In genomic region chr6:87714093-87714809, GRCh38 we compare ENCODE assay signal across 11 cellular contexts. TPM values are rescaled to one million over a fixed set of nuclear protein-coding genes. Genes with fewer than 3 reads are reported as not detected.
DNase-seq lines count a peak whose midpoint lies in the region; ATAC-seq, FAIRE-seq and TF ChIP-seq lines count a peak whose summit lies in the region.
"Had no signal": no experiment of that assay in that cellular context is flagged by ENCODE, and none has a peak within 500 bp of the region (broad histone marks: within the 10 kb centered on the region; RNA-seq: fewer than 3 reads in every experiment).

No MANE protein-coding gene starts in this region.

- H3K27ac ChIP-seq in DND-41 (ENCODE audit: low read length) (no peak overlapping the region), PC-3 (ENCODE audit: low read length) (peak overlapping the region; percentile 75), ascending aorta (no peak overlapping the region)
- H3K27ac ChIP-seq: thoracic aorta had no signal

- H3K27ac Mint-ChIP-seq in mesothelial cell of epicardium = no peak overlapping the region
- H3K27ac Mint-ChIP-seq: activated naive CD8-positive, alpha-beta T cell; naive B cell had no signal

- no peak for FAIRE-seq in urothelium cell line (lab: Jason Lieb, UNC)

- BruUV-seq in PC-3 (replicated peaks; lab: Mats Ljungman, UMichigan) = no TSS peak

- H3K36me3 ChIP-seq in DND-41 (ENCODE audit: insufficient read depth, low read length) = no peaks in the 10 kb centered on the region
- H3K36me3 ChIP-seq in PC-3 (ENCODE audit: low read depth, low read length) = no peaks in the 10 kb centered on the region
- H3K36me3 ChIP-seq in ascending aorta = no peaks in the 10 kb centered on the region
- no peaks in the 10 kb centered on the region for H3K36me3 ChIP-seq in H7 (replicated peaks; ENCODE audit: control insufficient read depth, insufficient read depth, low read length)
- H3K36me3 ChIP-seq: thoracic aorta had no signal

- CTCF ChIA-PET in PC-3 (lab: Charles Lee) = no interaction called here

- H3K27me3 ChIP-seq in DND-41 (ENCODE audit: insufficient read depth, low read length, poor library complexity) (no peaks in the 10 kb centered on the region), PC-3 (ENCODE audit: low read length) (no peaks in the 10 kb centered on the region), ascending aorta (no peaks in the 10 kb centered on the region), H7 (ENCODE audit: control insufficient read depth, insufficient read depth, low read length) (no peaks in the 10 kb centered on the region)

- POLR2A ChIA-PET in PC-3 (lab: Charles Lee; ENCODE audit: unreplicated experiment) = no interaction called here

- H3K9me3 Mint-ChIP-seq in mesothelial cell of epicardium = no peaks in the 10 kb centered on the region
- H3K9me3 Mint-ChIP-seq: naive B cell had no signal

- DNase-seq in DND-41 (no peak), PC-3 (peak; percentile 67), fibroblast of peridontal ligament (ENCODE audit: extremely low read depth) (peak; percentile 82), ascending aorta (ENCODE audit: low spot score in 2 of 2) (no peak), urothelium cell line (ENCODE audit: low spot score) (no peak), H7 (no peak), mesothelial cell of epicardium (ENCODE audit: low spot score in 2 of 2, unreplicated experiment in 2 of 2) (no peak)
- DNase-seq: naive B cell had no signal

- ATAC-seq in DND-41 (ENCODE audit: insufficient read depth, low read depth) (peak; percentile 66), GM21576 (IDR thresholded peaks at IDR 0.05; ENCODE audit: unreplicated experiment) (peak; percentile 51), PC-3 (peak; percentile 64)

- no peaks in the 10 kb centered on the region for H3F3A ChIP-seq in PC-3 (ENCODE audit: low read length, unreplicated experiment)

- no peak overlapping the region for H3K4me3 Mint-ChIP-seq in mesothelial cell of epicardium
- H3K4me3 Mint-ChIP-seq: activated naive CD8-positive, alpha-beta T cell; naive B cell had no signal

- TF ChIP-seq CTCF in DND-41 (IDR thresholded peaks at IDR 0.05; ENCODE audit: borderline replicate concordance, extremely low read depth, low read length, poor library complexity, severe bottlenecking) (no peak), PC-3 (conservative IDR thresholded peaks at IDR 0.05; ENCODE audit: low read depth, low read length) (no peak), ascending aorta (IDR thresholded peaks at IDR 0.05) (no peak), mesothelial cell of epicardium (IDR thresholded peaks at IDR 0.05; ENCODE audit: unreplicated experiment) (no peak)

- intact Hi-C loops in PC-3 (cut with micrococcal nuclease) (no loop called here), ascending aorta (cut with DNase I) (no loop called here)

- no peaks in the 10 kb centered on the region for H3K4me1 ChIP-seq in DND-41 (ENCODE audit: insufficient read depth, low read length)
- H3K4me1 ChIP-seq in PC-3 (ENCODE audit: insufficient read depth, low read length) = peaks cover 17% of the 10 kb centered on the region
- peaks cover 0 to 2% of the 10 kb centered on the region in 2 donors for H3K4me1 ChIP-seq in ascending aorta

- no peaks in the 10 kb centered on the region for H3K36me3 Mint-ChIP-seq in mesothelial cell of epicardium
- H3K36me3 Mint-ChIP-seq: activated naive CD8-positive, alpha-beta T cell; naive B cell had no signal

- H4K20me1 ChIP-seq in DND-41 (ENCODE audit: insufficient read depth, low read length) = no peaks in the 10 kb centered on the region
- H4K20me1 ChIP-seq in PC-3 (ENCODE audit: low read length) = no peaks in the 10 kb centered on the region

- no peak overlapping the region for H3K4me3 ChIP-seq in DND-41 (ENCODE audit: low read depth in 1 of 2, low read length in 2 of 2)
- no peak overlapping the region for H3K4me3 ChIP-seq in PC-3 (ENCODE audit: low read length)
- H3K4me3 ChIP-seq in ascending aorta = no peak overlapping the region
- H3K4me3 ChIP-seq in H7 (ENCODE audit: insufficient read depth, low read depth, low read length) = no peak overlapping the region
- H3K4me3 ChIP-seq: thoracic aorta had no signal

- H3K4me2 ChIP-seq in DND-41 (ENCODE audit: insufficient read depth, low read length) (no peak overlapping the region), PC-3 (ENCODE audit: low read length) (no peak overlapping the region)

- H3K79me2 ChIP-seq in DND-41 (ENCODE audit: insufficient read depth, low read length) (no peaks in the 10 kb centered on the region), PC-3 (ENCODE audit: low read length) (no peaks in the 10 kb centered on the region)

- H3K9ac ChIP-seq in DND-41 (ENCODE audit: low read depth, low read length) (no peak overlapping the region), PC-3 (ENCODE audit: low read length) (peak overlapping the region; percentile 12; the same call in 1 of the 2 replicates)

- H2AFZ ChIP-seq in DND-41 (ENCODE audit: low read depth, low read length) = no peak overlapping the region; the same call in 1 of the 2 replicates
- H2AFZ ChIP-seq in PC-3 (ENCODE audit: low read length) = no peak overlapping the region

- H3K9me3 ChIP-seq in DND-41 (ENCODE audit: insufficient read depth, low read length, severe bottlenecking) (no peaks in the 10 kb centered on the region), PC-3 (ENCODE audit: low read length) (no peaks in the 10 kb centered on the region), ascending aorta (no peaks in the 10 kb centered on the region)
- H3K9me3 ChIP-seq: thoracic aorta had no signal

- H3K27me3 Mint-ChIP-seq in mesothelial cell of epicardium (ENCODE audit: low read depth) = no peaks in the 10 kb centered on the region
- H3K27me3 Mint-ChIP-seq: activated naive CD8-positive, alpha-beta T cell; naive B cell had no signal

- no peaks in the 10 kb centered on the region for H3K9me2 ChIP-seq in PC-3 (replicated peaks; ENCODE audit: low read length)

- H3K4me1 Mint-ChIP-seq in mesothelial cell of epicardium = peaks cover 11% of the 10 kb centered on the region

RNA-seq across cellular contexts. Expression of gene AKIRIN2, which starts 12.2 kb away (rescaled TPM):
- total RNA-seq in PC-3 (2014; rRNA removed) = 15.1 and 21.4 TPM in 2 replicates
- 39.1 TPM for total RNA-seq in ascending aorta
- total RNA-seq in H7 (2014; rRNA removed; shearing (Covaris generic)) = 32.9 and 41.6 TPM in 2 replicates
- 84.1 to 88.1 TPM (median 84.7 TPM) in 3 replicates for total RNA-seq in mesothelial cell of epicardium

Comparison
In these comparisons a context has a peak if more than half of its experiments do, and no peak if none do; other contexts are left out.
1. DNase-seq: peak in PC-3 (single experiment) and fibroblast of peridontal ligament (single experiment); none in DND-41 (single experiment), ascending aorta (0 of 2), urothelium cell line (single experiment), H7 (single experiment) and mesothelial cell of epicardium (0 of 2).
2. Peak in every context shown above with its lines, with median percentiles within 50 percentile points of each other: ATAC-seq.